In the genomic region with DNA sequence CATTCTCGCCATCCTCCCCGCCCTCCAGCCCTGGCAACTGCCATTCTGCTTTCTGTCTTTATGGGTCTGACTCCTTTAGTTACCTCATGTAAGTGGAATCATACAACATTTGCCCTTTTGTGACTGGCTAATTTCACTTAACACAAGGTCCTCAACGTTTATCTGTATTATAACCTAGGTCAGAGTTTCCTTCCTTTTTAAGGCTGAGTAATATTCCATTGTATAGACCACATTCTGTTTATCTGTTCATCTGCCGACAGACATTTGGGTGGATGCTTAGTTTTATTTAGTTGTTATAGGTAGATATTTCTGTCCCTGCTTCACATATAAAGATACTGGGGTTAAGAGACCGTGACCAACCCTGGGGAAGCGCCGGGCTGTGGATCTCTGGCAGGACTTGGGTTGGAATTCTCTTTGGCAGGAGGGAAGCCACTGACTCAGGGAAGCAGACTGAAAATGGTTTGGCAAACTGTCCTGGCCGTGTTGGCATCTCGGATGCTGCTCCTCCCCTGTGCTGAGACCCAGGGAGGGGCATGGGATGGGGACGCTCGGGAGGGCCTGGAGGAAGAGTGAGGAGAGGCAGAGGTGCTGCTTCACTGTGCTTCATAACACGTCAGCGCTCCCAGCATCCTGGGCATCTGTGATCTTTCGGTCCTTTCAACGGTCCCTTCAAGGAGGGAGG, we compare ENCODE assay signal across 2 cellular contexts.
TF ChIP-seq lines count a peak whose summit lies in the region.

No MANE protein-coding gene starts in this region.

TF ChIP-seq in K562, 482 proteins besides CTCF, POLR2A, EP300 and RAD21:
- TF ChIP-seq ZNF146 (CRISPR knock-in tag; IDR thresholded peaks at IDR 0.05; ENCODE audit: unreplicated experiment) = peak; percentile 71
- TF ChIP-seq, protein P1, sequence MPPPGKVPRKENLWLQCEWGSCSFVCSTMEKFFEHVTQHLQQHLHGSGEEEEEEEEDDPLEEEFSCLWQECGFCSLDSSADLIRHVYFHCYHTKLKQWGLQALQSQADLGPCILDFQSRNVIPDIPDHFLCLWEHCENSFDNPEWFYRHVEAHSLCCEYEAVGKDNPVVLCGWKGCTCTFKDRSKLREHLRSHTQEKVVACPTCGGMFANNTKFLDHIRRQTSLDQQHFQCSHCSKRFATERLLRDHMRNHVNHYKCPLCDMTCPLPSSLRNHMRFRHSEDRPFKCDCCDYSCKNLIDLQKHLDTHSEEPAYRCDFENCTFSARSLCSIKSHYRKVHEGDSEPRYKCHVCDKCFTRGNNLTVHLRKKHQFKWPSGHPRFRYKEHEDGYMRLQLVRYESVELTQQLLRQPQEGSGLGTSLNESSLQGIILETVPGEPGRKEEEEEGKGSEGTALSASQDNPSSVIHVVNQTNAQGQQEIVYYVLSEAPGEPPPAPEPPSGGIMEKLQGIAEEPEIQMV (tag; conservative IDR thresholded peaks at IDR 0.05; ENCODE audit: low read depth) = no peak
TF ChIP-seq in K562: peak in this region for 1.

TF ChIP-seq in HepG2, 621 proteins besides CTCF, POLR2A, EP300 and RAD21:
- no peak for TF ChIP-seq REPIN1 (CRISPR knock-in tag; IDR thresholded peaks at IDR 0.05; ENCODE audit: borderline replicate concordance, low read depth)
- no peak for TF ChIP-seq DMAP1 (CRISPR knock-in tag; IDR thresholded peaks at IDR 0.05)
- TF ChIP-seq ZMYM3 (CRISPR knock-in tag; IDR thresholded peaks at IDR 0.05) = no peak
- TF ChIP-seq ELF1 (CRISPR knock-in tag; IDR thresholded peaks at IDR 0.05) = no peak
- no peak for TF ChIP-seq SMARCE1 (IDR thresholded peaks at IDR 0.05; ENCODE audit: borderline replicate concordance)
